ENCODE assay signal across 1 cellular context in genomic region chr11:5279678-5280077, GRCh38.
TF ChIP-seq lines count a peak whose summit lies in the region.

No MANE protein-coding gene starts in this region.

TF ChIP-seq in H1, 55 proteins besides CTCF, POLR2A, EP300 and RAD21:
- TF ChIP-seq TCF12 (IDR thresholded peaks at IDR 0.05; ENCODE audit: low read depth, low read length): no peak
- TF ChIP-seq GTF2F1 (IDR thresholded peaks at IDR 0.05; ENCODE audit: borderline replicate concordance, low read depth, low read length): no peak
- no peak for TF ChIP-seq RNF2 (IDR thresholded peaks at IDR 0.05; ENCODE audit: borderline replicate concordance, low read depth, low read length, missing control alignments, poor library complexity, severe bottlenecking)
- TF ChIP-seq ATF2 (IDR thresholded peaks at IDR 0.05; ENCODE audit: low read length): no peak
- no peak for TF ChIP-seq CHD1 (IDR thresholded peaks at IDR 0.05; ENCODE audit: low read depth, low read length)
- no peak for TF ChIP-seq YY1 (IDR thresholded peaks at IDR 0.05; ENCODE audit: low read depth, low read length)
- TF ChIP-seq ASH2L (IDR thresholded peaks at IDR 0.05; ENCODE audit: low read length): no peak
